In the genomic region with DNA sequence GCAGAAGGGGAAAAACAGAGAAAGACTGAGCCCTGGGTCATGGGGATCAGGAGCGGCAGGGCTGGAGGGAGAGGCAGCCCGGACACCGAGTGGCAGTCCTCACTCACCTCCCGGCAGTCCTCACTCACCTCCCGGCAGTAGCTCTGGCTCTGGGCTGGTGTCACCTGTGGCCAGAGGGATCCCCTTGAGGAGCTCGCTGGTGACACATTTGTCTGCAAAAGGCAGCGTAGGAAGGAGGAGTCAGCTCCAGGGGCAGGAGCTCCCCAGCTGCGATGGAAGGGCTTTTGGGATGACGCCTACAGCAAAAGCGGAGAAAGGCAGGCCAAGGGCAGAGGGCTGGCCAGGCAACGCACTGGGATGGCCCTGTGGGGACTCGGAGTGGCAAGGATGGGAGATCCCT, we compare ENCODE assay signal across 8 cellular contexts. TPM values are rescaled to one million over a fixed set of nuclear protein-coding genes. Genes with fewer than 3 reads are reported as not detected.
A peak's percentile ranks its signal among the peaks of the same experiment; 100 is the strongest.
DNase-seq lines count a peak whose midpoint lies in the region; ATAC-seq and TF ChIP-seq lines count a peak whose summit lies in the region.

No MANE protein-coding gene starts in this region.

- H3K4me1 Mint-ChIP-seq in natural killer cell, result peaks cover 20 to 45% of the 10 kb centered on the region in 2 donors

- peaks cover 29% of the 10 kb centered on the region for H3K36me3 ChIP-seq in BJ (ENCODE audit: control insufficient read depth, insufficient read depth, low read length)

- no peaks in the 10 kb centered on the region for H3K27me3 Mint-ChIP-seq in natural killer cell (ENCODE audit: low read depth in 2 of 2)

- CTCF ChIA-PET in BJ (lab: Yijun Ruan, JAX), result interaction anchor here (0.9 to 1.3 kb wide), 3 partner anchors 13 to 131 kb away, joined by 3 to 7 read pairs (median 6); no protein-coding TSS in a partner anchor

- ATAC-seq in natural killer cell (no peak), GM21367 (IDR thresholded peaks at IDR 0.05; ENCODE audit: unreplicated experiment) (no peak)

- peak overlapping the region; percentile 92 for H3K4me3 Mint-ChIP-seq in natural killer cell

- intact Hi-C loops in natural killer cell (cut with micrococcal nuclease), result loop anchor here (1.0 to 5.0 kb wide), 2 partner anchors 33 to 133 kb away; a partner anchor contains a TSS

- POLR2A ChIA-PET in BJ (lab: Charles Lee), result no interaction called here

- TF ChIP-seq CTCF in BJ (IDR thresholded peaks at IDR 0.05; ENCODE audit: insufficient read depth, low read depth, low read length) (no peak), LNCaP clone FGC (IDR thresholded peaks at IDR 0.05; ENCODE audit: control insufficient read depth, extremely low read depth, insufficient read depth) (no peak), choroid plexus epithelial cell (conservative IDR thresholded peaks at IDR 0.05; ENCODE audit: low read depth, low read length) (no peak), natural killer cell (IDR thresholded peaks at IDR 0.05) (no peak)

- DNase-seq in BJ (ENCODE audit: low read depth) (no peak), LNCaP clone FGC (ENCODE audit: low read depth) (no peak), choroid plexus epithelial cell (ENCODE audit: low read depth) (no peak), natural killer cell (no peak), NCI-H146 (lab: John Stamatoyannopoulos, UW) (no peak), DMS79 treated with DMSO at 0.1 percent for 48 hours (lab: John Stamatoyannopoulos, UW) (no peak)
- no peak for DNase-seq in NK-92 treated with Interleukin-12 subunit alpha and Interleukin-12 subunit beta, amount 100 ng/mL, for 24 hours (lab: John Stamatoyannopoulos, UW)

- peak overlapping the region; percentile 90 for H3K27ac Mint-ChIP-seq in natural killer cell

- H3K4me3 ChIP-seq in BJ (ENCODE audit: low read depth, low read length) (peak overlapping the region; percentile 88), LNCaP clone FGC (ENCODE audit: low read depth, low read length) (peak overlapping the region; percentile 98), choroid plexus epithelial cell (ENCODE audit: low read depth, low read length) (peak overlapping the region; percentile 96)

- H3K36me3 Mint-ChIP-seq in natural killer cell, result no peaks in the 10 kb centered on the region

- no peaks in the 10 kb centered on the region for H3K9me3 Mint-ChIP-seq in natural killer cell

- no peaks in the 10 kb centered on the region for H3K27me3 ChIP-seq in BJ (ENCODE audit: control insufficient read depth, insufficient read depth, low read length)

RNA-seq across cellular contexts. Expression of a gene that starts 0.7 kb away (rescaled TPM):
- polyA plus RNA-seq in BJ (2011; rRNA removed), result 129 and 169 TPM in 2 replicates
- 53.2 and 56.3 TPM in 2 replicates for polyA minus RNA-seq in BJ (2011; rRNA and poly(A)+ RNA removed)
- total RNA-seq in natural killer cell, result 100 to 1,000 TPM; 377 to 471 (median 423) TPM

RNA-seq across cellular contexts. Expression of a gene that starts 7.5 kb away (rescaled TPM):
- polyA plus RNA-seq in BJ (2011; rRNA removed), result 1.6 and 2.4 TPM in 2 replicates
- 2.3 and 2.9 TPM in 2 replicates for polyA minus RNA-seq in BJ (2011; rRNA and poly(A)+ RNA removed)
- total RNA-seq in natural killer cell, result 10 to 100 TPM; 44.1 to 52.3 (median 51.0) TPM

RNA-seq across cellular contexts. Expression of a gene that starts 12.8 kb away (rescaled TPM):
- polyA plus RNA-seq in BJ (2011; rRNA removed), result 16.9 and 18.1 TPM in 2 replicates
- 41.8 and 72.4 TPM in 2 replicates for polyA minus RNA-seq in BJ (2011; rRNA and poly(A)+ RNA removed)
- total RNA-seq in natural killer cell, result 10 to 100 TPM; 60.0 to 72.2 (median 69.2) TPM

RNA-seq across cellular contexts. Expression of a gene that starts 16.5 kb away (rescaled TPM):
- polyA plus RNA-seq in BJ (2011; rRNA removed), result 0.22 and 0.25 TPM in 2 replicates
- polyA minus RNA-seq in BJ (2011; rRNA and poly(A)+ RNA removed), result 0.43 TPM in 1 of 2 replicates, not detected in the other
- total RNA-seq in natural killer cell, result 1 to 10 TPM; 2.9 to 5.5 (median 3.3) TPM

RNA-seq across cellular contexts. Expression of a gene that starts 32.8 kb away (rescaled TPM):
- 30.1 and 42.2 TPM in 2 replicates for polyA plus RNA-seq in BJ (2011; rRNA removed)
- polyA minus RNA-seq in BJ (2011; rRNA and poly(A)+ RNA removed), result 14.0 and 19.2 TPM in 2 replicates
- 100 to 1,000 TPM; 107 to 111 (median 107) TPM for total RNA-seq in natural killer cell
